Comparison of ENCODE assay signal across 20 cellular contexts in the genomic region with DNA sequence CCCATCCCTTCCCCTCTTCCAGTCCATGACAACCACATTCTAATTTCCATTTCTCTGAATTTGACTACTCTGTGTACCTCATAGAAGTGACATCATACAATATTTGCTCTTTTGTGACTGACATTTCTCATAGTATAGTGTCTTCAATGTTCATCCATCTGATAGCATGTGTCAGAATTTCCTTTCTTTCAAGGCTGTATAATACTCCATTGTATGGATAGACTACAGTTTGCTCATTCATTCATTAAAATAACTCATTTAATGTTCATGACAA.
DNase-seq lines count a peak whose midpoint lies in the region; FAIRE-seq and TF ChIP-seq lines count a peak whose summit lies in the region.
"Had no signal": no experiment of that assay in that cellular context is flagged by ENCODE, and none has a peak within 500 bp of the region (broad histone marks: within the 10 kb centered on the region; RNA-seq: fewer than 3 reads in every experiment).

No MANE protein-coding gene starts in this region.

- H3K27ac ChIP-seq in HL-60 (replicated peaks) (peak overlapping the region; percentile 47), neutrophil (peak overlapping the region; percentile 72), SJCRH30 (no peak overlapping the region), WERI-Rb-1 (no peak overlapping the region)
- H3K27ac ChIP-seq: A549; BLaER1 treated with 17β-estradiol and CSF1 and Interleukin-3, amounts not matched to agents 10 nM and 100 nM; C4-2B had no signal

- H3K36me3 ChIP-seq in neutrophil (no peaks in the 10 kb centered on the region), SJCRH30 (no peaks in the 10 kb centered on the region), WERI-Rb-1 (no peaks in the 10 kb centered on the region)

- H3K4me3 ChIP-seq in HL-60 (replicated peaks; ENCODE audit: insufficient read depth, low read length) (no peak overlapping the region), neutrophil (ENCODE audit: low read depth in 1 of 2, low read length in 1 of 2) (no peak overlapping the region), SJCRH30 (no peak overlapping the region), WERI-Rb-1 (ENCODE audit: low read depth, low read length) (no peak overlapping the region)
- H3K4me3 ChIP-seq: A549; BLaER1 treated with 17β-estradiol and CSF1 and Interleukin-3, amounts not matched to agents 10 nM and 100 nM had no signal

- H3K9me3 Mint-ChIP-seq in CD14-positive monocyte: peaks cover 0 to 10% (median 7%) of the 10 kb centered on the region in 7 donors

- peak overlapping the region; percentile 80 to 94 (median 90) for H3K27ac Mint-ChIP-seq in CD14-positive monocyte
- H3K27ac Mint-ChIP-seq: B cell; CD4-positive, CD25-positive, alpha-beta regulatory T cell had no signal

- DNase-seq in CD14-positive monocyte (ENCODE audit: low spot score) (no peak), D721Med (ENCODE audit: insufficient read length, low spot score) (no peak), HL-60 (ENCODE audit: low read depth in 1 of 2, low spot score in 1 of 2) (no peak), SJCRH30 (no peak), NCI-H446 (lab: John Stamatoyannopoulos, UW) (no peak), WERI-Rb-1 (no peak)
- DNase-seq: CD4-positive, alpha-beta memory T cell; CD4-positive, CD25-positive, alpha-beta regulatory T cell; CD8-positive, alpha-beta memory T cell; COR-L47; DMS79 treated with DMSO at 0.1 percent for 48 hours; GF-D8 had no signal

- H3K4me1 ChIP-seq in neutrophil (ENCODE audit: control insufficient read depth in 1 of 2, insufficient read depth in 1 of 2, low read depth in 1 of 2, low read length in 1 of 2) (peaks cover 21 to 25% of the 10 kb centered on the region in 2 experiments), SJCRH30 (peaks cover 7% of the 10 kb centered on the region)
- H3K4me1 ChIP-seq: A549 had no signal

- intact Hi-C loops in CD14-positive monocyte (cut with micrococcal nuclease): no loop called here

- peaks cover 0 to 2% (median 0%) of the 10 kb centered on the region in 3 donors for H3K27me3 Mint-ChIP-seq in CD14-positive monocyte (ENCODE audit: low read depth in 3 of 3)
- H3K27me3 Mint-ChIP-seq: B cell; CD4-positive, alpha-beta memory T cell; CD4-positive, CD25-positive, alpha-beta regulatory T cell had no signal

- no peak overlapping the region for H3K4me3 Mint-ChIP-seq in CD14-positive monocyte
- H3K4me3 Mint-ChIP-seq: B cell; CD4-positive, alpha-beta memory T cell; CD4-positive, CD25-positive, alpha-beta regulatory T cell; CD8-positive, alpha-beta memory T cell had no signal

- H3K27me3 ChIP-seq in HL-60 (ENCODE audit: insufficient read depth, poor library complexity, severe bottlenecking) (no peaks in the 10 kb centered on the region), neutrophil (no peaks in the 10 kb centered on the region), SJCRH30 (no peaks in the 10 kb centered on the region), WERI-Rb-1 (ENCODE audit: insufficient read depth, low read depth, severe bottlenecking) (no peaks in the 10 kb centered on the region)
- H3K27me3 ChIP-seq: BLaER1 treated with 17β-estradiol and CSF1 and Interleukin-3, amounts not matched to agents 10 nM and 100 nM had no signal

- H3K36me3 Mint-ChIP-seq in CD14-positive monocyte: peaks cover 34 to 47% of the 10 kb centered on the region in 2 donors

- H3K4me1 Mint-ChIP-seq in CD14-positive monocyte: peaks cover 38% of the 10 kb centered on the region
- H3K4me1 Mint-ChIP-seq: B cell had no signal

- no peak for TF ChIP-seq CTCF in CD14-positive monocyte (IDR thresholded peaks at IDR 0.05)
- no peak for TF ChIP-seq CTCF in D721Med (IDR thresholded peaks at IDR 0.05; ENCODE audit: insufficient read depth, missing control alignments)
- TF ChIP-seq CTCF in HL-60 (IDR thresholded peaks at IDR 0.05; ENCODE audit: insufficient read depth, low read length): no peak
- no peak for TF ChIP-seq CTCF in neutrophil (IDR thresholded peaks at IDR 0.05)
- no peak for TF ChIP-seq CTCF in WERI-Rb-1 (IDR thresholded peaks at IDR 0.05; ENCODE audit: low read depth, low read length)

- FAIRE-seq in D721Med (lab: Jason Lieb, UNC): peak; percentile 63
- FAIRE-seq: A549, G401.6, GM12891, GM19239 had no signal

- H3K9me3 ChIP-seq in neutrophil: no peaks in the 10 kb centered on the region
- H3K9me3 ChIP-seq in SJCRH30 (replicated peaks): no peaks in the 10 kb centered on the region
- peaks cover 12% of the 10 kb centered on the region for H3K9me3 ChIP-seq in WERI-Rb-1 (ENCODE audit: severe bottlenecking)
- H3K9me3 ChIP-seq: A549 had no signal

Comparison
In these comparisons a context has a peak if more than half of its experiments do, and no peak if none do; other contexts are left out.
1. H3K27ac ChIP-seq: peak in HL-60 (single experiment) and neutrophil (single experiment); none in SJCRH30 (single experiment) and WERI-Rb-1 (single experiment).